Comparison of ENCODE assay signal across 14 cellular contexts in the genomic region with DNA sequence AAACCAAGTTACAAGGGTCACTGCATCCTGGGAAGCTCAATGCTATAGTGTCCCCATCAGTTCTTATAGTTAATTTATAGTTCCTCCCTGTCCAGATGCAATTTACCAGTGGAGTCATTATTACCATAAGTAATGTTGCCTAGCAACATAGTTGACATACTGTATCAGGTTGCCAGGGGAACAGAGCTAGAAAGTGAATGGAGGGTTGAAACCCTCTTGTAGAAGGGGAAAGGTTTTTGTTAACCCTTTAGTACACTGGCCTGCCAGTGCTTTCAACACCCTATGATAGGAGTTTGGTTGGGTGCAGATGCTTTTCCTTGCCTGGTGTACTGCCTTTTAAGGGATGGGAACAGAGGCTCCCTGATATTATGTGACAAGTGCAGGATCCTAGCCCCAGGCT. TPM values are rescaled to one million over a fixed set of nuclear protein-coding genes. Genes with fewer than 3 reads are reported as not detected.
DNase-seq lines count a peak whose midpoint lies in the region; ATAC-seq and TF ChIP-seq lines count a peak whose summit lies in the region.
"Had no signal": no experiment of that assay in that cellular context is flagged by ENCODE, and none has a peak within 500 bp of the region (broad histone marks: within the 10 kb centered on the region; RNA-seq: fewer than 3 reads in every experiment).

No MANE protein-coding gene starts in this region.

- no peak overlapping the region for H3K4me3 Mint-ChIP-seq in neural progenitor cell
- H3K4me3 Mint-ChIP-seq: activated T-cell treated with anti-CD3 and anti-CD28 coated beads, Interleukin-2, amount 50 U/mL, for 24 hours; stimulated activated effector memory CD8-positive, alpha-beta T cell treated with anti-CD3 and anti-CD28 coated beads, Interleukin-12 subunit alpha, Interleukin-12 subunit beta, amount 100 ng/mL, for 72 hours had no signal

- peak; percentile 1 for DNase-seq in NOMO-1 treated with DMSO at 0.1 percent for 48 hours (lab: John Stamatoyannopoulos, UW; ENCODE audit: unreplicated experiment)
- no peak for DNase-seq in NOMO-1 treated with dmso at 0.1 percent for 144 hours (lab: John Stamatoyannopoulos, UW; ENCODE audit: unreplicated experiment)
- DNase-seq in NCI-H2029 (lab: John Stamatoyannopoulos, UW): peak; percentile 72
- peak; percentile 7 for DNase-seq in amniotic epithelial cell (ENCODE audit: low read depth)
- DNase-seq in neural progenitor cell (ENCODE audit: low spot score): peak; percentile 31
- DNase-seq in GDM1 (lab: John Stamatoyannopoulos, UW): no peak
- DNase-seq in LoVo (ENCODE audit: low spot score): no peak
- DNase-seq: activated T-cell treated with anti-CD3 and anti-CD28 coated beads, Interleukin-2, amount 50 U/mL, for 24 hours; KG1 had no signal

- H3K4me3 ChIP-seq in neural progenitor cell: no peak overlapping the region
- H3K4me3 ChIP-seq: breast epithelium, esophagus muscularis mucosa had no signal

- no peaks in the 10 kb centered on the region for H3K9me3 ChIP-seq in neural progenitor cell (ENCODE audit: low read depth)
- H3K9me3 ChIP-seq: breast epithelium, esophagus muscularis mucosa had no signal

- no peak for ATAC-seq in HG02623 (IDR thresholded peaks at IDR 0.05; ENCODE audit: unreplicated experiment)
- ATAC-seq: stimulated activated effector memory CD8-positive, alpha-beta T cell treated with anti-CD3 and anti-CD28 coated beads, Interleukin-12 subunit alpha, Interleukin-12 subunit beta, amount 100 ng/mL, for 72 hours had no signal

- H3K79me2 ChIP-seq in neural progenitor cell (ENCODE audit: low read depth): no peaks in the 10 kb centered on the region

- H3K9ac ChIP-seq in neural progenitor cell: no peak overlapping the region

- no peaks in the 10 kb centered on the region for H4K20me1 ChIP-seq in neural progenitor cell (ENCODE audit: low read depth)

- no peak overlapping the region for H2AFZ ChIP-seq in neural progenitor cell (replicated peaks)

- H3K4me2 ChIP-seq in neural progenitor cell: no peak overlapping the region

- H3K27me3 Mint-ChIP-seq in neural progenitor cell (ENCODE audit: insufficient read depth, low read depth): peaks cover 6% of the 10 kb centered on the region
- H3K27me3 Mint-ChIP-seq: activated T-cell treated with anti-CD3 and anti-CD28 coated beads, Interleukin-2, amount 50 U/mL, for 24 hours had no signal

- H3K36me3 ChIP-seq in neural progenitor cell: no peaks in the 10 kb centered on the region
- H3K36me3 ChIP-seq: breast epithelium had no signal

- H3K27ac Mint-ChIP-seq in neural progenitor cell: peak overlapping the region; percentile 46
- H3K27ac Mint-ChIP-seq: activated T-cell treated with anti-CD3 and anti-CD28 coated beads, Interleukin-2, amount 50 U/mL, for 24 hours; stimulated activated effector memory CD8-positive, alpha-beta T cell treated with anti-CD3 and anti-CD28 coated beads, Interleukin-12 subunit alpha, Interleukin-12 subunit beta, amount 100 ng/mL, for 72 hours had no signal

- H3K9me3 Mint-ChIP-seq in neural progenitor cell: no peaks in the 10 kb centered on the region
- H3K9me3 Mint-ChIP-seq: activated T-cell treated with anti-CD3 and anti-CD28 coated beads, Interleukin-2, amount 50 U/mL, for 24 hours; stimulated activated effector memory CD8-positive, alpha-beta T cell treated with anti-CD3 and anti-CD28 coated beads, Interleukin-12 subunit alpha, Interleukin-12 subunit beta, amount 100 ng/mL, for 72 hours had no signal

- H3K4me1 ChIP-seq in neural progenitor cell: peaks cover 4% of the 10 kb centered on the region
- H3K4me1 ChIP-seq: breast epithelium had no signal

- H3K4me1 Mint-ChIP-seq in neural progenitor cell: peaks cover 18% of the 10 kb centered on the region
- H3K4me1 Mint-ChIP-seq: stimulated activated effector memory CD8-positive, alpha-beta T cell treated with anti-CD3 and anti-CD28 coated beads, Interleukin-12 subunit alpha, Interleukin-12 subunit beta, amount 100 ng/mL, for 72 hours had no signal

- H3K27me3 ChIP-seq in neural progenitor cell: no peaks in the 10 kb centered on the region
- H3K27me3 ChIP-seq: breast epithelium, esophagus muscularis mucosa had no signal

- no peaks in the 10 kb centered on the region for H3F3A ChIP-seq in neural progenitor cell (ENCODE audit: low read depth)

- no peak for TF ChIP-seq CTCF in neural progenitor cell (IDR thresholded peaks at IDR 0.05)

- no peak overlapping the region for H3K27ac ChIP-seq in neural progenitor cell
- H3K27ac ChIP-seq: breast epithelium, esophagus muscularis mucosa had no signal

- no peaks in the 10 kb centered on the region for H3K36me3 Mint-ChIP-seq in neural progenitor cell
- H3K36me3 Mint-ChIP-seq: stimulated activated effector memory CD8-positive, alpha-beta T cell treated with anti-CD3 and anti-CD28 coated beads, Interleukin-12 subunit alpha, Interleukin-12 subunit beta, amount 100 ng/mL, for 72 hours had no signal

RNA-seq across cellular contexts. Expression of a gene that starts 34.3 kb away (rescaled TPM):
- 33.2 and 37.5 TPM in 2 replicates for total RNA-seq in neural progenitor cell (ENCODE audit: low replicate concordance)

RNA-seq across cellular contexts. Expression of a gene that starts 39.8 kb away (rescaled TPM):
- total RNA-seq in neural progenitor cell (ENCODE audit: low replicate concordance): 0.21 and 0.34 TPM in 2 replicates
- total RNA-seq: RPMI7951 had no signal

RNA-seq across cellular contexts. Expression of a gene that starts 58.1 kb away (rescaled TPM):
- total RNA-seq in neural progenitor cell (ENCODE audit: low replicate concordance): not detected in 2 replicates
- total RNA-seq: esophagus muscularis mucosa, RPMI7951 had no signal

Comparison
In these comparisons a context has a peak if more than half of its experiments do, and no peak if none do; other contexts are left out.
1. DNase-seq: peak in NOMO-1 treated with DMSO at 0.1 percent for 48 hours (single experiment), NCI-H2029 (single experiment), amniotic epithelial cell (single experiment) and neural progenitor cell (single experiment); none in NOMO-1 treated with dmso at 0.1 percent for 144 hours (single experiment), GDM1 (single experiment) and LoVo (single experiment).